Comparison of ENCODE assay signal across 7 cellular contexts in the genomic region with DNA sequence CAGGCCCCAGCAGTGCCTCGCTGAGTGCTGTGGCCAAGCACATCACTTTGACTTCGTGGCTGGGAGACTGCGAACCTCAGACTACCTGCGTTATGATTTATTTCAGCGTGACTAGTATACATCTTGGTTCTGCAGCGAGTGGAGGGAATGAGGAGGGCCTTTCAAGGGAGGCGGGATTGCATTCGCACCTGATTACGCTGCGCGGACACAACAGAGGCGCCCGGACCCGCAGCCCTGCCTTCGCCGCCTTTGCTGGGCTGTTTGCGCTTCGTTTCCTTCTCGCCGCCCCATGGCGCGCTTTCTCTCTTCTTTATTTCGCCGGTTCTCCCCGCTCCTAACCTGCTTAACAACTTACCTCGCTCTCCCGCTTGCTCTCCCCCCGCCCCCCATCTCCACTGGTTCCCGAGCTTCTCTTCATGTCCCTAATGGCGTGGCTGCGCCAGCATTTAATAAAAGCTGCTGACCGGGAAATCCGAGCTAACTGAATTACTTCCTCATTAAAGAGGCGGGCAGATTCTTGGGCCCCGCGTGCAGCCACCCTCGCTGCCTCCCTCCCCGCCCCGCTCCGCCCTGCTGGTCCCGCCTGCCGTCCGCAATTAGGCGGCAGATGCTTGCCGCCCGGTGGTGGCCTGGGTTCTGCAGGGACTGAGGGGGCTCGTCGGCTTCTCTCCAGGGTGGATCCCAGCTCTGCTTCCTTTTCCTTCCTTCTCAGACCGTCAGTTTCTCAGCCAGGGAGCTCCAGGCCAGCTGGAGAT.
DNase-seq lines count a peak whose midpoint lies in the region; ATAC-seq and TF ChIP-seq lines count a peak whose summit lies in the region.

No MANE protein-coding gene starts in this region.

- intact Hi-C loops in heart left ventricle (cut with DNase I): no loop called here

- H3K9me3 ChIP-seq in heart left ventricle: no peaks in the 10 kb centered on the region

- no peak for TF ChIP-seq CTCF in heart left ventricle (IDR thresholded peaks at IDR 0.05)

- H3K36me3 ChIP-seq in heart left ventricle: no peaks in the 10 kb centered on the region

- H3K27ac ChIP-seq in heart left ventricle: no peak overlapping the region

- peaks cover 19 to 88% (median 52%) of the 10 kb centered on the region in 9 donors for H3K27me3 ChIP-seq in heart left ventricle

- no peak for TF ChIP-seq POLR2A in heart left ventricle (IDR thresholded peaks at IDR 0.05)

- DNase-seq in NAMALWA (ENCODE audit: low spot score) (peak; percentile 11), heart left ventricle (peak; percentile 21 to 75 (median 42)), retina (peak; percentile 82)
- DNase-seq in activated CD8-positive, alpha-beta memory T cell treated with anti-CD3 and anti-CD28 coated beads for 24 hours: peak; percentile 69

- peaks cover 0 to 14% (median 4%) of the 10 kb centered on the region in 12 donors for H3K4me1 ChIP-seq in heart left ventricle

- WGBS in heart left ventricle, 4 donors: 4 to 5% (median 4%) methylated on average over 43 to 49 of the region's 49 CpGs

- peak overlapping the region; percentile 20 to 52 (median 37) for H3K4me3 ChIP-seq in heart left ventricle

- peak in 3 of 4 donors; percentile 63 to 72 (median 66) for ATAC-seq in heart left ventricle
- no peak for ATAC-seq in HG03175 (IDR thresholded peaks at IDR 0.05; ENCODE audit: unreplicated experiment)
- ATAC-seq in HG02973 (IDR thresholded peaks at IDR 0.05; ENCODE audit: unreplicated experiment): no peak
- no peak for ATAC-seq in GM21576 (IDR thresholded peaks at IDR 0.05; ENCODE audit: unreplicated experiment)

Comparison
In these comparisons a context has a peak if more than half of its experiments do, and no peak if none do; other contexts are left out.
1. DNase-seq: peak in every context shown above with its lines; median percentile 82 in retina; 69 in activated CD8-positive, alpha-beta memory T cell treated with anti-CD3 and anti-CD28 coated beads for 24 hours; 42 in heart left ventricle; 11 in NAMALWA.
2. ATAC-seq: peak in heart left ventricle (3 of 4); none in HG03175 (single experiment), HG02973 (single experiment) and GM21576 (single experiment).